24 cellular contexts compared by ENCODE assay signal in the genomic region with DNA sequence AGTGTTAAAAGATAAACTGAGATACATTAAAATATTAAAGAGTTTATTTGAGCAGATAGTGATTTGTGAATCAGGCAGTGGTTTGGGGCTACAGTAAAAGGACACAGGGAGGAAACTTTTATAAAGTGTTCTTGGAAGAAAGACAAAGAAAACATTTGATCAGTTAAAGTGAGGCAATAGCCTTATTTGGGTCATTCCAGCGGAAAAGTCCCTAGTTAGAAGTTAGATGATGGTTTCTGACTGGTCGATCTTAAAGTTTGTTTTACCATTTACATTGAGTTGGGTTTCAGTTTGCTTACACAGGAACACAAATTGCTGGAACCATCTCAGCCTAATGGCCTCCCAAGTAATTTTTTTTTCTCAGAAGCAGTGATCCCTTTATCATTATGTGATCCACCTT.
A peak's percentile ranks its signal among the peaks of the same experiment; 100 is the strongest.
DNase-seq lines count a peak whose midpoint lies in the region; ATAC-seq and TF ChIP-seq lines count a peak whose summit lies in the region.
"Had no signal": no experiment of that assay in that cellular context is flagged by ENCODE, and none has a peak within 500 bp of the region (broad histone marks: within the 10 kb centered on the region; RNA-seq: fewer than 3 reads in every experiment).

No MANE protein-coding gene starts in this region.

- DNase-seq in left ventricle myocardium superior (no peak), Right ventricle myocardium inferior (ENCODE audit: missing footprints) (no peak), brain microvascular endothelial cell (peak; percentile 2), fibroblast of villous mesenchyme (ENCODE audit: low read depth) (peak; percentile 37), stromal cell of bone marrow (ENCODE audit: low read depth) (peak; percentile 52), BE2C (no peak), psoas muscle (no peak)
- DNase-seq: activated CD8-positive, alpha-beta memory T cell treated with anti-CD3 and anti-CD28 coated beads for 24 hours; activated T-cell treated with anti-CD3 and anti-CD28 coated beads, Interleukin-2, amount 50 U/mL, for 1 hour; adrenal gland; EL; HFFc6; mammary epithelial cell; NCI-H2081 treated with DMSO at 0.1 percent for 48 hours; NCI-H82; SK-N-SH; stimulated activated CD4-positive, alpha-beta T cell treated with anti-CD3 and anti-CD28 coated beads, Interleukin-2, amount 100 ng/mL, for 48 hours; T-helper 2 cell had no signal

- intact Hi-C loops in left ventricle myocardium superior (cut with micrococcal nuclease) (no loop called here), Right ventricle myocardium inferior (cut with DNase I) (no loop called here), psoas muscle (cut with DNase I) (no loop called here)

- H3K36me3 ChIP-seq in brain microvascular endothelial cell (replicated peaks), result no peaks in the 10 kb centered on the region
- H3K36me3 ChIP-seq in BE2C, result no peaks in the 10 kb centered on the region
- no peaks in the 10 kb centered on the region for H3K36me3 ChIP-seq in psoas muscle (ENCODE audit: insufficient read depth in 1 of 2, low read depth in 1 of 2)
- H3K36me3 ChIP-seq: adrenal gland, neural progenitor cell, prostate gland had no signal

- ATAC-seq in left ventricle myocardium superior (peak; percentile 45), Right ventricle myocardium inferior (no peak), GM21367 (IDR thresholded peaks at IDR 0.05; ENCODE audit: unreplicated experiment) (no peak), psoas muscle (no peak)
- ATAC-seq: stimulated activated effector memory CD8-positive, alpha-beta T cell treated with anti-CD3 and anti-CD28 coated beads, Interleukin-12 subunit alpha, Interleukin-12 subunit beta, amount 100 ng/mL, for 72 hours had no signal

- H3K9me3 ChIP-seq in BE2C, result no peaks in the 10 kb centered on the region
- H3K9me3 ChIP-seq in psoas muscle, result no peaks in the 10 kb centered on the region
- H3K9me3 ChIP-seq: adrenal gland, prostate gland, SK-N-SH had no signal

- H3K27me3 ChIP-seq in brain microvascular endothelial cell (replicated peaks) (no peaks in the 10 kb centered on the region), BE2C (no peaks in the 10 kb centered on the region), psoas muscle (ENCODE audit: insufficient read depth in 3 of 3, low read length in 2 of 3) (no peaks in the 10 kb centered on the region)
- H3K27me3 ChIP-seq: neural progenitor cell had no signal

- H3K4me3 ChIP-seq in brain microvascular endothelial cell (ENCODE audit: low read depth, low read length), result no peak overlapping the region
- H3K4me3 ChIP-seq in fibroblast of villous mesenchyme (ENCODE audit: low read depth, low read length), result no peak overlapping the region
- no peak overlapping the region for H3K4me3 ChIP-seq in BE2C (ENCODE audit: low read depth, low read length)
- H3K4me3 ChIP-seq in psoas muscle, result no peak overlapping the region
- H3K4me3 ChIP-seq: adrenal gland, neural progenitor cell, prostate gland had no signal

- in situ Hi-C loops in brain microvascular endothelial cell (cut with HindIII; ENCODE audit: low pct_ligation_motif_present, low sequenced_read_pairs), result no loop called here

- TF ChIP-seq CTCF in brain microvascular endothelial cell (IDR thresholded peaks at IDR 0.05; ENCODE audit: low read depth, low read length, missing control alignments) (no peak), fibroblast of villous mesenchyme (IDR thresholded peaks at IDR 0.05; ENCODE audit: insufficient read depth, low read depth, low read length) (no peak), BE2C (IDR thresholded peaks at IDR 0.05; ENCODE audit: low read depth, low read length) (no peak), psoas muscle (IDR thresholded peaks at IDR 0.05) (no peak)

- H3K27ac ChIP-seq in brain microvascular endothelial cell, result no peak overlapping the region
- no peak overlapping the region for H3K27ac ChIP-seq in psoas muscle
- H3K27ac ChIP-seq: adrenal gland, epithelial cell of prostate, neural progenitor cell, prostate gland, RWPE1 had no signal

- H3K4me1 ChIP-seq in BE2C (no peaks in the 10 kb centered on the region), psoas muscle (no peaks in the 10 kb centered on the region)
- H3K4me1 ChIP-seq: adrenal gland, neural progenitor cell, prostate gland had no signal

- WGBS in psoas muscle, 3 donors, result 61 to 86% (median 82%) methylated on average over 2 of the region's 2 CpGs

Comparison
In these comparisons a context has a peak if more than half of its experiments do, and no peak if none do; other contexts are left out.
1. DNase-seq: peak in brain microvascular endothelial cell (single experiment), fibroblast of villous mesenchyme (single experiment) and stromal cell of bone marrow (single experiment); none in left ventricle myocardium superior (single experiment), Right ventricle myocardium inferior (single experiment), BE2C (single experiment) and psoas muscle (0 of 2).